8 cellular contexts compared by ENCODE assay signal in the genomic region with DNA sequence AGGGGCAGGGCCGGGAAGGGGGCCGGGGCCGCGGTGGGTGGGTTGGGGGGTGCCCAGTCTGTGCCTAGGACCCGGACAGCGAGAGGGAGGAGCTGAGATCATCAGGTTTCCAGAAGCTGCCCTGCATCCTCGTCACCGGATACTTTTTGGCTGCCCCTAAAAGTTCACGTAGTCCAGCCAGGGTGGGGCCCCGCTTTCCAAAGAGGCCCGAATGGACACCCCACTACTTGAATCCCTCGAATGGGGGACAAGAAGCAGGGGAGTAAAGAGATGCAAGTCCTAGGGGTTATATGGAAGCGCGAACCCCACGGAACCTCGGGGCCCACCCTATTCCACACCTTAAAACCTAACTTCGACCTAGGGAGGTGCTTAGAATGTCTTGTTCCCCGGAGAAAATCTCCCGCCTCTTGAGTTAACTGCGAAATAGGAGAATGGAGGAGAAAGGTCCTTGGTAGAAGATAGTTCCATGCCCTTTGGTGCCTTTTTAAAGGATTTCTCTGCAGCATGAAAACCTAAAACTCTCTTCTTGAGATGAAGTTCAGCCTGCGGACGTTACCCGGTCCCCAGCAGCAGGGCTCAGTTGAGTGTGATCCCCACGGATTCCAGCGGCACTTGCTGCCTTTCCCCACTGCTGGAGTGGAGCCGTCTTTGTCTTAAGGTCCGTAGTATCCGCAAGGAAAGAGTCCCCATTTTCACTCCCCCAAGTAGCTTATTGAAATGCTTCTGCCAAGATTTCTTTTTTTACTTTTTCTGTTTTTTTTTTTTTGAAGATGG. TPM values are rescaled to one million over a fixed set of nuclear protein-coding genes. Genes with fewer than 3 reads are reported as not detected.
DNase-seq lines count a peak whose midpoint lies in the region; ATAC-seq and TF ChIP-seq lines count a peak whose summit lies in the region.

No MANE protein-coding gene starts in this region.

- peak overlapping the region; percentile 59 for H3K4me2 ChIP-seq in DOHH2 (ENCODE audit: low read length)

- no peaks in the 10 kb centered on the region for H3K9me2 ChIP-seq in DOHH2 (replicated peaks; ENCODE audit: control insufficient read depth, low read length)

- peaks cover 48% of the 10 kb centered on the region for H3K27me3 ChIP-seq in DOHH2 (ENCODE audit: control insufficient read depth, low read length)
- H3K27me3 ChIP-seq in SJSA1 (replicated peaks) = no peaks in the 10 kb centered on the region

- H3K36me3 ChIP-seq in DOHH2 (ENCODE audit: control insufficient read depth, low read length) = no peaks in the 10 kb centered on the region
- H3K36me3 ChIP-seq in SJSA1 = peaks cover 30% of the 10 kb centered on the region

- DNase-seq in SJSA1 (ENCODE audit: low read depth in 1 of 2, low spot score in 2 of 2) = no peak
- DNase-seq in fibroblast of pulmonary artery (ENCODE audit: low read depth) = no peak
- DNase-seq in posterior vena cava (ENCODE audit: low spot score) = peak; percentile 81
- no peak for DNase-seq in GF-D8 (lab: John Stamatoyannopoulos, UW)
- no peak for DNase-seq in erythroblast (lab: John Stamatoyannopoulos, UW)
- DNase-seq in NCI-H69 (lab: John Stamatoyannopoulos, UW) = no peak

- no peaks in the 10 kb centered on the region for H3F3A ChIP-seq in DOHH2 (ENCODE audit: control insufficient read depth, insufficient read depth)

- H3K4me3 ChIP-seq in DOHH2 (ENCODE audit: low read length) (peak overlapping the region; percentile 57; the same call in 1 of the 2 replicates), SJSA1 (peak overlapping the region; percentile 95), fibroblast of pulmonary artery (replicated peaks; ENCODE audit: low read depth, low read length) (peak overlapping the region; percentile 79)

- no peak for TF ChIP-seq CTCF in DOHH2 (IDR thresholded peaks at IDR 0.05; ENCODE audit: low read depth, low read length, poor library complexity, severe bottlenecking)
- TF ChIP-seq CTCF in fibroblast of pulmonary artery (IDR thresholded peaks at IDR 0.05; ENCODE audit: low read length, missing control alignments) = no peak

- no peaks in the 10 kb centered on the region for H3K79me2 ChIP-seq in DOHH2 (ENCODE audit: control insufficient read depth, low read length)

- TF ChIP-seq POLR2A in erythroblast (IDR thresholded peaks at IDR 0.05; ENCODE audit: low read length) = no peak

- H3K27ac ChIP-seq in DOHH2 (ENCODE audit: low read depth, low read length) (no peak overlapping the region), SJSA1 (no peak overlapping the region)

- no peaks in the 10 kb centered on the region for H4K20me1 ChIP-seq in DOHH2 (ENCODE audit: control insufficient read depth, insufficient read depth, low read depth, low read length)

- no peak for ATAC-seq in HG03097 (IDR thresholded peaks at IDR 0.05; ENCODE audit: low FRiP score, unreplicated experiment)

- H3K9me3 ChIP-seq in DOHH2 (ENCODE audit: control insufficient read depth, insufficient read depth, low read length) (no peaks in the 10 kb centered on the region), SJSA1 (replicated peaks) (no peaks in the 10 kb centered on the region)

- intact Hi-C loops in posterior vena cava (cut with DNase I) = loop anchor here (5.0 to 10.0 kb wide), 3 partner anchors 160 to 310 kb away; no protein-coding TSS in a partner anchor

- no peaks in the 10 kb centered on the region for H3K4me1 ChIP-seq in DOHH2 (ENCODE audit: control insufficient read depth, low read length)
- H3K4me1 ChIP-seq in SJSA1 (replicated peaks) = peaks cover 47% of the 10 kb centered on the region

RNA-seq across cellular contexts. Expression of gene RNF152, which starts 2.1 kb away (rescaled TPM):
- 15.0 and 18.0 TPM in 2 replicates for total RNA-seq in SJSA1 (2014; rRNA removed; shearing (Covaris generic))
- total RNA-seq in posterior vena cava = 10 to 100 TPM; 13.5 to 17.3 TPM
